In the genomic region with DNA sequence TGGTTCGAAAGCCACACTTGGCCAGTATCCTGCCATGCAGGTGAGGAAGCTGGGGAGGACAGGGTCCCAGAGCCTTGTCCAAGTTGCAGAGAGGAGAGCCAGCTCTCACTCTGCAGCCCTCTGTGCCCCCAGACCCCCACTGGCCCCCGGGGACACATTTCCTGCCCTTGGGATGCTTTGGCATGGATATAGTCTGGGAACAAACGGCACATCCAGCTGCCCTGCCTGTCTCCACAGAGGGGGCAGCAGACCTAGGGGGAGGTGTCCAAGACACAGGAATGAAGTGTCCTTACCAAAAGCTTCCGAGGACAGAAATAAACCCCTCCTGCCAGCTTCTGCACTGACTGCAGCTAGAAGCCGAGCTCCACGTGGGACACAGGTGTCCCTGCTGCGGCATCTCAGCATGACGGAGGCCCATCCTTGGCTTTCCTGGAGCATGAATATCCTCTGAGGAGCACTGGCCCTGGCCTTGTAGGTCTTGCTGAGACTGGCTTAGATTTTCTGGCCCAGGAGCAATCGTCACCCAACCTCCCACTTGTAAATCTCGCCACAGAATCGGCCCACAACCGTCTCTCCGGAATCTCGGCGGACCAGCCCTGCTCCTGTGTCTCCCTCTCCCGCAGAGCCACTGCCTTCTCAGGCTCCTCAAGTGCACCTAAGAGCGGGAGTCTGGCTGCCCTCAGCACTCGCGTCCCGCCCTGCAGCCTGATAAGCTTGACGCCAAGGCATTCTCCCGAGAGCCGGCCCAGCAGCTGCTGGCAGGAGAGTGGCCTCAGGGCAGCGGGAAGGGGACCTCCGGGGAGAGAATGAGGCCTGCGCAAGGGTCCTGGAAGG, we compare ENCODE assay signal across 1 cellular context.
TF ChIP-seq lines count a peak whose summit lies in the region.

No MANE protein-coding gene starts in this region.

TF ChIP-seq in K562, 482 proteins besides CTCF, POLR2A, EP300 and RAD21 (continues in another document):
- TF ChIP-seq, protein P1, sequence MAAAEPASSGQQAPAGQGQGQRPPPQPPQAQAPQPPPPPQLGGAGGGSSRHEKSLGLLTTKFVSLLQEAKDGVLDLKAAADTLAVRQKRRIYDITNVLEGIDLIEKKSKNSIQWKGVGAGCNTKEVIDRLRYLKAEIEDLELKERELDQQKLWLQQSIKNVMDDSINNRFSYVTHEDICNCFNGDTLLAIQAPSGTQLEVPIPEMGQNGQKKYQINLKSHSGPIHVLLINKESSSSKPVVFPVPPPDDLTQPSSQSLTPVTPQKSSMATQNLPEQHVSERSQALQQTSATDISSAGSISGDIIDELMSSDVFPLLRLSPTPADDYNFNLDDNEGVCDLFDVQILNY (CRISPR knock-in tag; IDR thresholded peaks at IDR 0.05), result no peak
- TF ChIP-seq, protein P2, sequence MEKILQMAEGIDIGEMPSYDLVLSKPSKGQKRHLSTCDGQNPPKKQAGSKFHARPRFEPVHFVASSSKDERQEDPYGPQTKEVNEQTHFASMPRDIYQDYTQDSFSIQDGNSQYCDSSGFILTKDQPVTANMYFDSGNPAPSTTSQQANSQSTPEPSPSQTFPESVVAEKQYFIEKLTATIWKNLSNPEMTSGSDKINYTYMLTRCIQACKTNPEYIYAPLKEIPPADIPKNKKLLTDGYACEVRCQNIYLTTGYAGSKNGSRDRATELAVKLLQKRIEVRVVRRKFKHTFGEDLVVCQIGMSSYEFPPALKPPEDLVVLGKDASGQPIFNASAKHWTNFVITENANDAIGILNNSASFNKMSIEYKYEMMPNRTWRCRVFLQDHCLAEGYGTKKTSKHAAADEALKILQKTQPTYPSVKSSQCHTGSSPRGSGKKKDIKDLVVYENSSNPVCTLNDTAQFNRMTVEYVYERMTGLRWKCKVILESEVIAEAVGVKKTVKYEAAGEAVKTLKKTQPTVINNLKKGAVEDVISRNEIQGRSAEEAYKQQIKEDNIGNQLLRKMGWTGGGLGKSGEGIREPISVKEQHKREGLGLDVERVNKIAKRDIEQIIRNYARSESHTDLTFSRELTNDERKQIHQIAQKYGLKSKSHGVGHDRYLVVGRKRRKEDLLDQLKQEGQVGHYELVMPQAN (IDR thresholded peaks at IDR 0.05; ENCODE audit: borderline replicate concordance), result no peak
- TF ChIP-seq POLR2AphosphoS2 (IDR thresholded peaks at IDR 0.05; ENCODE audit: low read length), result peak; percentile 55; the same call in 1 of the 2 replicates
- no peak for TF ChIP-seq KHSRP (IDR thresholded peaks at IDR 0.05)
- TF ChIP-seq, protein P3, sequence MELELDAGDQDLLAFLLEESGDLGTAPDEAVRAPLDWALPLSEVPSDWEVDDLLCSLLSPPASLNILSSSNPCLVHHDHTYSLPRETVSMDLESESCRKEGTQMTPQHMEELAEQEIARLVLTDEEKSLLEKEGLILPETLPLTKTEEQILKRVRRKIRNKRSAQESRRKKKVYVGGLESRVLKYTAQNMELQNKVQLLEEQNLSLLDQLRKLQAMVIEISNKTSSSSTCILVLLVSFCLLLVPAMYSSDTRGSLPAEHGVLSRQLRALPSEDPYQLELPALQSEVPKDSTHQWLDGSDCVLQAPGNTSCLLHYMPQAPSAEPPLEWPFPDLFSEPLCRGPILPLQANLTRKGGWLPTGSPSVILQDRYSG (tag; conservative IDR thresholded peaks at IDR 0.05; ENCODE audit: low read depth), result no peak
- TF ChIP-seq, protein P4, sequence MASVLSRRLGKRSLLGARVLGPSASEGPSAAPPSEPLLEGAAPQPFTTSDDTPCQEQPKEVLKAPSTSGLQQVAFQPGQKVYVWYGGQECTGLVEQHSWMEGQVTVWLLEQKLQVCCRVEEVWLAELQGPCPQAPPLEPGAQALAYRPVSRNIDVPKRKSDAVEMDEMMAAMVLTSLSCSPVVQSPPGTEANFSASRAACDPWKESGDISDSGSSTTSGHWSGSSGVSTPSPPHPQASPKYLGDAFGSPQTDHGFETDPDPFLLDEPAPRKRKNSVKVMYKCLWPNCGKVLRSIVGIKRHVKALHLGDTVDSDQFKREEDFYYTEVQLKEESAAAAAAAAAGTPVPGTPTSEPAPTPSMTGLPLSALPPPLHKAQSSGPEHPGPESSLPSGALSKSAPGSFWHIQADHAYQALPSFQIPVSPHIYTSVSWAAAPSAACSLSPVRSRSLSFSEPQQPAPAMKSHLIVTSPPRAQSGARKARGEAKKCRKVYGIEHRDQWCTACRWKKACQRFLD (CRISPR knock-in tag; IDR thresholded peaks at IDR 0.05), result no peak
- TF ChIP-seq THRAP3 (IDR thresholded peaks at IDR 0.05; ENCODE audit: borderline replicate concordance), result no peak
- TF ChIP-seq, protein P5, sequence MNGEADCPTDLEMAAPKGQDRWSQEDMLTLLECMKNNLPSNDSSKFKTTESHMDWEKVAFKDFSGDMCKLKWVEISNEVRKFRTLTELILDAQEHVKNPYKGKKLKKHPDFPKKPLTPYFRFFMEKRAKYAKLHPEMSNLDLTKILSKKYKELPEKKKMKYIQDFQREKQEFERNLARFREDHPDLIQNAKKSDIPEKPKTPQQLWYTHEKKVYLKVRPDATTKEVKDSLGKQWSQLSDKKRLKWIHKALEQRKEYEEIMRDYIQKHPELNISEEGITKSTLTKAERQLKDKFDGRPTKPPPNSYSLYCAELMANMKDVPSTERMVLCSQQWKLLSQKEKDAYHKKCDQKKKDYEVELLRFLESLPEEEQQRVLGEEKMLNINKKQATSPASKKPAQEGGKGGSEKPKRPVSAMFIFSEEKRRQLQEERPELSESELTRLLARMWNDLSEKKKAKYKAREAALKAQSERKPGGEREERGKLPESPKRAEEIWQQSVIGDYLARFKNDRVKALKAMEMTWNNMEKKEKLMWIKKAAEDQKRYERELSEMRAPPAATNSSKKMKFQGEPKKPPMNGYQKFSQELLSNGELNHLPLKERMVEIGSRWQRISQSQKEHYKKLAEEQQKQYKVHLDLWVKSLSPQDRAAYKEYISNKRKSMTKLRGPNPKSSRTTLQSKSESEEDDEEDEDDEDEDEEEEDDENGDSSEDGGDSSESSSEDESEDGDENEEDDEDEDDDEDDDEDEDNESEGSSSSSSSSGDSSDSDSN (IDR thresholded peaks at IDR 0.05; ENCODE audit: borderline replicate concordance in 1 of 2, low read depth in 2 of 2, low read length in 2 of 2), result 0 out of 4 replicates have a peak, but pooled peaks of 1 of the 2 experiments have one; percentile 58
- TF ChIP-seq MED1 (CRISPR knock-in tag; IDR thresholded peaks at IDR 0.05; ENCODE audit: borderline replicate concordance), result no peak
- TF ChIP-seq FOSL1 (tag; conservative IDR thresholded peaks at IDR 0.05), result 0 out of 2 replicates have a peak, but pooled peaks have one; percentile 1
- no peak for TF ChIP-seq HDAC2 (IDR thresholded peaks at IDR 0.05)
- TF ChIP-seq SP1 (CRISPR knock-in tag; IDR thresholded peaks at IDR 0.05), result no peak
- TF ChIP-seq, protein P6, sequence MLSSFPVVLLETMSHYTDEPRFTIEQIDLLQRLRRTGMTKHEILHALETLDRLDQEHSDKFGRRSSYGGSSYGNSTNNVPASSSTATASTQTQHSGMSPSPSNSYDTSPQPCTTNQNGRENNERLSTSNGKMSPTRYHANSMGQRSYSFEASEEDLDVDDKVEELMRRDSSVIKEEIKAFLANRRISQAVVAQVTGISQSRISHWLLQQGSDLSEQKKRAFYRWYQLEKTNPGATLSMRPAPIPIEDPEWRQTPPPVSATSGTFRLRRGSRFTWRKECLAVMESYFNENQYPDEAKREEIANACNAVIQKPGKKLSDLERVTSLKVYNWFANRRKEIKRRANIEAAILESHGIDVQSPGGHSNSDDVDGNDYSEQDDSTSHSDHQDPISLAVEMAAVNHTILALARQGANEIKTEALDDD (IDR thresholded peaks at IDR 0.05), result no peak
- TF ChIP-seq IRF2 (CRISPR knock-in tag; IDR thresholded peaks at IDR 0.05), result no peak
- no peak for TF ChIP-seq FOXP1 (CRISPR knock-in tag; IDR thresholded peaks at IDR 0.05)
- TF ChIP-seq, protein P7, sequence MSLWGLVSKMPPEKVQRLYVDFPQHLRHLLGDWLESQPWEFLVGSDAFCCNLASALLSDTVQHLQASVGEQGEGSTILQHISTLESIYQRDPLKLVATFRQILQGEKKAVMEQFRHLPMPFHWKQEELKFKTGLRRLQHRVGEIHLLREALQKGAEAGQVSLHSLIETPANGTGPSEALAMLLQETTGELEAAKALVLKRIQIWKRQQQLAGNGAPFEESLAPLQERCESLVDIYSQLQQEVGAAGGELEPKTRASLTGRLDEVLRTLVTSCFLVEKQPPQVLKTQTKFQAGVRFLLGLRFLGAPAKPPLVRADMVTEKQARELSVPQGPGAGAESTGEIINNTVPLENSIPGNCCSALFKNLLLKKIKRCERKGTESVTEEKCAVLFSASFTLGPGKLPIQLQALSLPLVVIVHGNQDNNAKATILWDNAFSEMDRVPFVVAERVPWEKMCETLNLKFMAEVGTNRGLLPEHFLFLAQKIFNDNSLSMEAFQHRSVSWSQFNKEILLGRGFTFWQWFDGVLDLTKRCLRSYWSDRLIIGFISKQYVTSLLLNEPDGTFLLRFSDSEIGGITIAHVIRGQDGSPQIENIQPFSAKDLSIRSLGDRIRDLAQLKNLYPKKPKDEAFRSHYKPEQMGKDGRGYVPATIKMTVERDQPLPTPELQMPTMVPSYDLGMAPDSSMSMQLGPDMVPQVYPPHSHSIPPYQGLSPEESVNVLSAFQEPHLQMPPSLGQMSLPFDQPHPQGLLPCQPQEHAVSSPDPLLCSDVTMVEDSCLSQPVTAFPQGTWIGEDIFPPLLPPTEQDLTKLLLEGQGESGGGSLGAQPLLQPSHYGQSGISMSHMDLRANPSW (CRISPR knock-in tag; IDR thresholded peaks at IDR 0.05), result peak; percentile 54; the same call in 1 of the 2 replicates
- TF ChIP-seq, protein P8, sequence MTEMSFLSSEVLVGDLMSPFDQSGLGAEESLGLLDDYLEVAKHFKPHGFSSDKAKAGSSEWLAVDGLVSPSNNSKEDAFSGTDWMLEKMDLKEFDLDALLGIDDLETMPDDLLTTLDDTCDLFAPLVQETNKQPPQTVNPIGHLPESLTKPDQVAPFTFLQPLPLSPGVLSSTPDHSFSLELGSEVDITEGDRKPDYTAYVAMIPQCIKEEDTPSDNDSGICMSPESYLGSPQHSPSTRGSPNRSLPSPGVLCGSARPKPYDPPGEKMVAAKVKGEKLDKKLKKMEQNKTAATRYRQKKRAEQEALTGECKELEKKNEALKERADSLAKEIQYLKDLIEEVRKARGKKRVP (CRISPR knock-in tag; IDR thresholded peaks at IDR 0.05), result no peak
- 0 out of 2 replicates have a peak, but pooled peaks have one; percentile 10 for TF ChIP-seq SRSF3 (IDR thresholded peaks at IDR 0.05; ENCODE audit: insufficient read depth, low read length)
- TF ChIP-seq, protein P9, sequence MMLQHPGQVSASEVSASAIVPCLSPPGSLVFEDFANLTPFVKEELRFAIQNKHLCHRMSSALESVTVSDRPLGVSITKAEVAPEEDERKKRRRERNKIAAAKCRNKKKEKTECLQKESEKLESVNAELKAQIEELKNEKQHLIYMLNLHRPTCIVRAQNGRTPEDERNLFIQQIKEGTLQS (IDR thresholded peaks at IDR 0.05), result no peak
- TF ChIP-seq, protein P9 (CRISPR knock-in tag; conservative IDR thresholded peaks at IDR 0.05), result peak; percentile 61; the same call in 1 of the 2 replicates
- TF ChIP-seq, protein P10, sequence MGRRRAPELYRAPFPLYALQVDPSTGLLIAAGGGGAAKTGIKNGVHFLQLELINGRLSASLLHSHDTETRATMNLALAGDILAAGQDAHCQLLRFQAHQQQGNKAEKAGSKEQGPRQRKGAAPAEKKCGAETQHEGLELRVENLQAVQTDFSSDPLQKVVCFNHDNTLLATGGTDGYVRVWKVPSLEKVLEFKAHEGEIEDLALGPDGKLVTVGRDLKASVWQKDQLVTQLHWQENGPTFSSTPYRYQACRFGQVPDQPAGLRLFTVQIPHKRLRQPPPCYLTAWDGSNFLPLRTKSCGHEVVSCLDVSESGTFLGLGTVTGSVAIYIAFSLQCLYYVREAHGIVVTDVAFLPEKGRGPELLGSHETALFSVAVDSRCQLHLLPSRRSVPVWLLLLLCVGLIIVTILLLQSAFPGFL (CRISPR knock-in tag; IDR thresholded peaks at IDR 0.05), result peak; percentile 62; the same call in 1 of the 2 replicates
- TF ChIP-seq ESRRA (IDR thresholded peaks at IDR 0.05; ENCODE audit: borderline replicate concordance, low read depth), result no peak
- 0 out of 2 replicates have a peak, but pooled peaks have one; percentile 18 for TF ChIP-seq TRIM28 (IDR thresholded peaks at IDR 0.05)
- TF ChIP-seq ZNF384 (IDR thresholded peaks at IDR 0.05; ENCODE audit: low read depth, low read length), result no peak
- TF ChIP-seq POLR2AphosphoS5 (IDR thresholded peaks at IDR 0.05; ENCODE audit: control insufficient read depth, insufficient read depth, low read depth, low read length), result 0 out of 2 replicates have a peak, but pooled peaks have one; percentile 1
- TF ChIP-seq CCNT2 (IDR thresholded peaks at IDR 0.05; ENCODE audit: borderline replicate concordance, extremely low read depth, insufficient read length, low read depth, low read length), result no peak
- TF ChIP-seq TEAD4 (IDR thresholded peaks at IDR 0.05; ENCODE audit: low read length), result no peak
- no peak for TF ChIP-seq TEAD4 (CRISPR knock-in tag; IDR thresholded peaks at IDR 0.05; ENCODE audit: borderline replicate concordance)
